In the genomic region with DNA sequence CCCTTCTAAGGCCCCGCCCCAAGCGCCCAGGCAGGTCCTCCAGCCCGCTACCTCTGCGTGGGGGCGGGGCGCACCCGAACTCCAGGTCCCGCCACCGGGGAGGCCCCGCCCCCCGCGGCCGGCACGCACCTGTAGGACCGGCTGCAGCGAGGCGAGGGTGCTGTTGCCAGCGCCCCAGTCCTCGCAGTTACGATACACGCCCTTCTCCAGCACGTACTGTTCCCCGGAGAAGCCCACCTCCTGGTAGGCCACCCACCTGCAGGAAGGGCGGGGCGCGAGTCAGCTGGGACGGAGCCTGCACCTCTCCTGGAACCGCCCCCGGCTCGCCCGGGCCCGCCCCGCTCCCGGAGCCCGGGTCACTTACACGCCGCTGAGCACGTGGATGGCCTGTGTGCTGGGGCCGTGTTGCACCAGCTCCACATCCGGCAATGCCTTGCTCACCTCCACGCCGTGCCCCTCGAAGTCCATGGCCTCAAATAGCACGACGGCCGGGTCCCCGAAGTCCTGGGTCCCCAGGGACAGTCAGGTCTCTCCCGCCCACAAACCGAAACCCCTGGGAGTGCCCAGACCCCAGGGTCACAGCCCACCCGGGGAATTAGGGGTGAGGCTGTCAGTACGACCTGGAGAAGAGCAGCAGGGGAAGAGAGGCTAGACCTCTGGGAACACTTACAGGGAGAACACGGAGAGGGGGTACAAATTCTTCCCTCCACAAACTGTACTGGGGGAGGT, we compare ENCODE assay signal across 1 cellular context.
TF ChIP-seq lines count a peak whose summit lies in the region.

No MANE protein-coding gene starts in this region.

TF ChIP-seq in K562, 482 proteins besides CTCF, POLR2A, EP300 and RAD21 (continued from another document and continues in another):
- TF ChIP-seq ZFP91 (CRISPR knock-in tag; IDR thresholded peaks at IDR 0.05) = no peak
- TF ChIP-seq ZC3H4 (CRISPR knock-in tag; IDR thresholded peaks at IDR 0.05; ENCODE audit: borderline replicate concordance) = peak; percentile 93; the same call in 1 of the 2 replicates
- no peak for TF ChIP-seq MCM3 (IDR thresholded peaks at IDR 0.05)
- TF ChIP-seq, protein P1, sequence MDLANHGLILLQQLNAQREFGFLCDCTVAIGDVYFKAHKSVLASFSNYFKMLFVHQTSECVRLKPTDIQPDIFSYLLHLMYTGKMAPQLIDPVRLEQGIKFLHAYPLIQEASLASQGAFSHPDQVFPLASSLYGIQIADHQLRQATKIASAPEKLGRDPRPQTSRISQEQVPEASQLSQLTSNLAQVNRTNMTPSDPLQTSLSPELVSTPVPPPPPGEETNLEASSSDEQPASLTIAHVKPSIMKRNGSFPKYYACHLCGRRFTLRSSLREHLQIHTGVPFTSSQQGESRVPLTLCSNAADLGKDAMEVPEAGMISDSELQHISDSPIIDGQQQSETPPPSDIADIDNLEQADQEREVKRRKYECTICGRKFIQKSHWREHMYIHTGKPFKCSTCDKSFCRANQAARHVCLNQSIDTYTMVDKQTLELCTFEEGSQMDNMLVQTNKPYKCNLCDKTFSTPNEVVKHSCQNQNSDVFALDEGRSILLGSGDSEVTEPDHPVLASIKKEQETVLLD (IDR thresholded peaks at IDR 0.05) = peak; percentile 62; the same call in 1 of the 2 replicates
- TF ChIP-seq PHF8 (IDR thresholded peaks at IDR 0.05; ENCODE audit: borderline replicate concordance, low read length) = peak; percentile 50; the same call in 1 of the 2 replicates
- TF ChIP-seq, protein P2, sequence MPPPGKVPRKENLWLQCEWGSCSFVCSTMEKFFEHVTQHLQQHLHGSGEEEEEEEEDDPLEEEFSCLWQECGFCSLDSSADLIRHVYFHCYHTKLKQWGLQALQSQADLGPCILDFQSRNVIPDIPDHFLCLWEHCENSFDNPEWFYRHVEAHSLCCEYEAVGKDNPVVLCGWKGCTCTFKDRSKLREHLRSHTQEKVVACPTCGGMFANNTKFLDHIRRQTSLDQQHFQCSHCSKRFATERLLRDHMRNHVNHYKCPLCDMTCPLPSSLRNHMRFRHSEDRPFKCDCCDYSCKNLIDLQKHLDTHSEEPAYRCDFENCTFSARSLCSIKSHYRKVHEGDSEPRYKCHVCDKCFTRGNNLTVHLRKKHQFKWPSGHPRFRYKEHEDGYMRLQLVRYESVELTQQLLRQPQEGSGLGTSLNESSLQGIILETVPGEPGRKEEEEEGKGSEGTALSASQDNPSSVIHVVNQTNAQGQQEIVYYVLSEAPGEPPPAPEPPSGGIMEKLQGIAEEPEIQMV (tag; conservative IDR thresholded peaks at IDR 0.05; ENCODE audit: low read depth) = peak; percentile 76
- TF ChIP-seq, protein P3, sequence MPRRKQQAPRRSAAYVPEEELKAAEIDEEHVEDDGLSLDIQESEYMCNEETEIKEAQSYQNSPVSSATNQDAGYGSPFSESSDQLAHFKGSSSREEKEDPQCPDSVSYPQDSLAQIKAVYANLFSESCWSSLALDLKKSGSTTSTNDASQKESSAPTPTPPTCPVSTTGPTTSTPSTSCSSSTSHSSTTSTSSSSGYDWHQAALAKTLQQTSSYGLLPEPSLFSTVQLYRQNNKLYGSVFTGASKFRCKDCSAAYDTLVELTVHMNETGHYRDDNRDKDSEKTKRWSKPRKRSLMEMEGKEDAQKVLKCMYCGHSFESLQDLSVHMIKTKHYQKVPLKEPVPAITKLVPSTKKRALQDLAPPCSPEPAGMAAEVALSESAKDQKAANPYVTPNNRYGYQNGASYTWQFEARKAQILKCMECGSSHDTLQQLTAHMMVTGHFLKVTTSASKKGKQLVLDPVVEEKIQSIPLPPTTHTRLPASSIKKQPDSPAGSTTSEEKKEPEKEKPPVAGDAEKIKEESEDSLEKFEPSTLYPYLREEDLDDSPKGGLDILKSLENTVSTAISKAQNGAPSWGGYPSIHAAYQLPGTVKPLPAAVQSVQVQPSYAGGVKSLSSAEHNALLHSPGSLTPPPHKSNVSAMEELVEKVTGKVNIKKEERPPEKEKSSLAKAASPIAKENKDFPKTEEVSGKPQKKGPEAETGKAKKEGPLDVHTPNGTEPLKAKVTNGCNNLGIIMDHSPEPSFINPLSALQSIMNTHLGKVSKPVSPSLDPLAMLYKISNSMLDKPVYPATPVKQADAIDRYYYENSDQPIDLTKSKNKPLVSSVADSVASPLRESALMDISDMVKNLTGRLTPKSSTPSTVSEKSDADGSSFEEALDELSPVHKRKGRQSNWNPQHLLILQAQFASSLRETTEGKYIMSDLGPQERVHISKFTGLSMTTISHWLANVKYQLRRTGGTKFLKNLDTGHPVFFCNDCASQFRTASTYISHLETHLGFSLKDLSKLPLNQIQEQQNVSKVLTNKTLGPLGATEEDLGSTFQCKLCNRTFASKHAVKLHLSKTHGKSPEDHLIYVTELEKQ (CRISPR knock-in tag; IDR thresholded peaks at IDR 0.05) = peak; percentile 92
- 0 out of 2 replicates have a peak, but pooled peaks have one; percentile 76 for TF ChIP-seq NBN (IDR thresholded peaks at IDR 0.05; ENCODE audit: low read depth)
- TF ChIP-seq, protein P4, sequence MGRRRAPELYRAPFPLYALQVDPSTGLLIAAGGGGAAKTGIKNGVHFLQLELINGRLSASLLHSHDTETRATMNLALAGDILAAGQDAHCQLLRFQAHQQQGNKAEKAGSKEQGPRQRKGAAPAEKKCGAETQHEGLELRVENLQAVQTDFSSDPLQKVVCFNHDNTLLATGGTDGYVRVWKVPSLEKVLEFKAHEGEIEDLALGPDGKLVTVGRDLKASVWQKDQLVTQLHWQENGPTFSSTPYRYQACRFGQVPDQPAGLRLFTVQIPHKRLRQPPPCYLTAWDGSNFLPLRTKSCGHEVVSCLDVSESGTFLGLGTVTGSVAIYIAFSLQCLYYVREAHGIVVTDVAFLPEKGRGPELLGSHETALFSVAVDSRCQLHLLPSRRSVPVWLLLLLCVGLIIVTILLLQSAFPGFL (CRISPR knock-in tag; IDR thresholded peaks at IDR 0.05) = 0 out of 2 replicates have a peak, but pooled peaks have one; percentile 8
- TF ChIP-seq KLF1 (tag; IDR thresholded peaks at IDR 0.05) = peak; percentile 87
- TF ChIP-seq U2AF2 (optimal IDR thresholded peaks at IDR 0.05; ENCODE audit: low read depth, low read length) = no peak
- TF ChIP-seq HCFC1 (IDR thresholded peaks at IDR 0.05; ENCODE audit: low read depth, low read length) = peak; percentile 31; the same call in 1 of the 2 replicates
- TF ChIP-seq, protein P5, sequence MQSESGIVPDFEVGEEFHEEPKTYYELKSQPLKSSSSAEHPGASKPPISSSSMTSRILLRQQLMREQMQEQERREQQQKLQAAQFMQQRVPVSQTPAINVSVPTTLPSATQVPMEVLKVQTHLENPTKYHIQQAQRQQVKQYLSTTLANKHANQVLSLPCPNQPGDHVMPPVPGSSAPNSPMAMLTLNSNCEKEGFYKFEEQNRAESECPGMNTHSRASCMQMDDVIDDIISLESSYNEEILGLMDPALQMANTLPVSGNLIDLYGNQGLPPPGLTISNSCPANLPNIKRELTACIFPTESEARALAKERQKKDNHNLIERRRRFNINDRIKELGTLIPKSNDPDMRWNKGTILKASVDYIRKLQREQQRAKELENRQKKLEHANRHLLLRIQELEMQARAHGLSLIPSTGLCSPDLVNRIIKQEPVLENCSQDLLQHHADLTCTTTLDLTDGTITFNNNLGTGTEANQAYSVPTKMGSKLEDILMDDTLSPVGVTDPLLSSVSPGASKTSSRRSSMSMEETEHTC (IDR thresholded peaks at IDR 0.05) = 0 out of 2 replicates have a peak, but pooled peaks have one; percentile 48
- peak; percentile 93 for TF ChIP-seq ZNF311 (CRISPR knock-in tag; IDR thresholded peaks at IDR 0.05)
- TF ChIP-seq CHCHD3 (CRISPR knock-in tag; IDR thresholded peaks at IDR 0.05) = no peak
- TF ChIP-seq, protein P6, sequence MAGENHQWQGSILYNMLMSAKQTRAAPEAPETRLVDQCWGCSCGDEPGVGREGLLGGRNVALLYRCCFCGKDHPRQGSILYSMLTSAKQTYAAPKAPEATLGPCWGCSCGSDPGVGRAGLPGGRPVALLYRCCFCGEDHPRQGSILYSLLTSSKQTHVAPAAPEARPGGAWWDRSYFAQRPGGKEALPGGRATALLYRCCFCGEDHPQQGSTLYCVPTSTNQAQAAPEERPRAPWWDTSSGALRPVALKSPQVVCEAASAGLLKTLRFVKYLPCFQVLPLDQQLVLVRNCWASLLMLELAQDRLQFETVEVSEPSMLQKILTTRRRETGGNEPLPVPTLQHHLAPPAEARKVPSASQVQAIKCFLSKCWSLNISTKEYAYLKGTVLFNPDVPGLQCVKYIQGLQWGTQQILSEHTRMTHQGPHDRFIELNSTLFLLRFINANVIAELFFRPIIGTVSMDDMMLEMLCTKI (IDR thresholded peaks at IDR 0.05; ENCODE audit: partially characterized antibody) = no peak
- TF ChIP-seq MED1 (CRISPR knock-in tag; IDR thresholded peaks at IDR 0.05; ENCODE audit: borderline replicate concordance) = 0 out of 2 replicates have a peak, but pooled peaks have one; percentile 80
- TF ChIP-seq PTTG1 (tag; IDR thresholded peaks at IDR 0.05; ENCODE audit: low read depth) = peak; percentile 80
- TF ChIP-seq SMAD4 (CRISPR knock-in tag; conservative IDR thresholded peaks at IDR 0.05) = peak; percentile 99
- peak; percentile 100 for TF ChIP-seq LCOR (CRISPR knock-in tag; IDR thresholded peaks at IDR 0.05)
- TF ChIP-seq ZFX (CRISPR knock-in tag; IDR thresholded peaks at IDR 0.05) = peak; percentile 96
- TF ChIP-seq GTF2E2 (tag; IDR thresholded peaks at IDR 0.05) = peak; percentile 69
- TF ChIP-seq RBM17 (IDR thresholded peaks at IDR 0.05; ENCODE audit: borderline replicate concordance, low read depth, low read length) = no peak
- TF ChIP-seq ZNF699 (CRISPR knock-in tag; IDR thresholded peaks at IDR 0.05; ENCODE audit: insufficient replicate concordance) = no peak
- peak; percentile 98 for TF ChIP-seq ZNF583 (CRISPR knock-in tag; IDR thresholded peaks at IDR 0.05)
- peak; percentile 71 for TF ChIP-seq ZNF324 (CRISPR knock-in tag; IDR thresholded peaks at IDR 0.05)
- peak; percentile 93 to 98 for TF ChIP-seq TEAD1 (CRISPR knock-in tag; IDR thresholded peaks at IDR 0.05)
- TF ChIP-seq PRDM10 (IDR thresholded peaks at IDR 0.05; ENCODE audit: partially characterized antibody) = no peak
- TF ChIP-seq, protein P7, sequence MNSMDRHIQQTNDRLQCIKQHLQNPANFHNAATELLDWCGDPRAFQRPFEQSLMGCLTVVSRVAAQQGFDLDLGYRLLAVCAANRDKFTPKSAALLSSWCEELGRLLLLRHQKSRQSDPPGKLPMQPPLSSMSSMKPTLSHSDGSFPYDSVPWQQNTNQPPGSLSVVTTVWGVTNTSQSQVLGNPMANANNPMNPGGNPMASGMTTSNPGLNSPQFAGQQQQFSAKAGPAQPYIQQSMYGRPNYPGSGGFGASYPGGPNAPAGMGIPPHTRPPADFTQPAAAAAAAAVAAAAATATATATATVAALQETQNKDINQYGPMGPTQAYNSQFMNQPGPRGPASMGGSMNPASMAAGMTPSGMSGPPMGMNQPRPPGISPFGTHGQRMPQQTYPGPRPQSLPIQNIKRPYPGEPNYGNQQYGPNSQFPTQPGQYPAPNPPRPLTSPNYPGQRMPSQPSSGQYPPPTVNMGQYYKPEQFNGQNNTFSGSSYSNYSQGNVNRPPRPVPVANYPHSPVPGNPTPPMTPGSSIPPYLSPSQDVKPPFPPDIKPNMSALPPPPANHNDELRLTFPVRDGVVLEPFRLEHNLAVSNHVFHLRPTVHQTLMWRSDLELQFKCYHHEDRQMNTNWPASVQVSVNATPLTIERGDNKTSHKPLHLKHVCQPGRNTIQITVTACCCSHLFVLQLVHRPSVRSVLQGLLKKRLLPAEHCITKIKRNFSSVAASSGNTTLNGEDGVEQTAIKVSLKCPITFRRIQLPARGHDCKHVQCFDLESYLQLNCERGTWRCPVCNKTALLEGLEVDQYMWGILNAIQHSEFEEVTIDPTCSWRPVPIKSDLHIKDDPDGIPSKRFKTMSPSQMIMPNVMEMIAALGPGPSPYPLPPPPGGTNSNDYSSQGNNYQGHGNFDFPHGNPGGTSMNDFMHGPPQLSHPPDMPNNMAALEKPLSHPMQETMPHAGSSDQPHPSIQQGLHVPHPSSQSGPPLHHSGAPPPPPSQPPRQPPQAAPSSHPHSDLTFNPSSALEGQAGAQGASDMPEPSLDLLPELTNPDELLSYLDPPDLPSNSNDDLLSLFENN (IDR thresholded peaks at IDR 0.05; ENCODE audit: low read depth in 2 of 2, low read length in 2 of 2) = no peak
